Comparison of ENCODE assay signal across 8 cellular contexts in the genomic region with DNA sequence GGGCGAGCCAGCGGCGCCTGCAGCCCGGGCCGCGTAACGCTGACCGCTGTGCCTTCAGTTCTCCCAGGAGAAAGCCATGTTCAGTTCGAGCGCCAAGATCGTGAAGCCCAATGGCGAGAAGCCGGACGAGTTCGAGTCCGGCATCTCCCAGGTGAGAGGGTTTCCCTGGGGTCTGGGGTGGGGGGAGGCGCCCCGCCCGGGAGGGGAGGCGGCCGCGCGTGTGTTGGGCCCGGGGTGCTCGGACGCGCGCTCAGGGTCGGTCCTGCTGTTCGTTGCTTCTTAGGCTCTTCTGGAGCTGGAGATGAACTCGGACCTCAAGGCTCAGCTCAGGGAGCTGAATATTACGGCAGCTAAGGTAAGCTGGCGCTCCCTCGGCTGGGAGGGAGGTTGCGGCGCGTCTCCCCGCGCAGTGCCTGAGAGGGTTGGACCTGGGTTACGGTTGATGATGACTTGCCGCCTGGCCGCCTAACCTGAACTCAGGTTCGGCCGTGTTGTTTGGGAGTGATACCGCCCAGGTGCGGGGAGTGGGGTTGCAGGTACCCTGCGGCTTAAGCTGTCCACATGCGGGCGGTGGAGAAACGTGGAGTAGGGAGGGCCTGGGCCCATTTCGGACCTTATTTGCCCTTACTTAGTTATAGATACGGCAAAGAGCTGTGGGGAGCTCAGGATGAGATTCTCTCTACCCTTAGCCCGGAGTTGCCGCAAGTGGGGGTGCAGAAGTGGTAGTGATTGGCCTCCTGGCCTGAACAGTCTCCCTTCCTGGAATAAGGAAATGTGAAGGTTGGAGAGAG. TPM values are rescaled to one million over a fixed set of nuclear protein-coding genes. Genes with fewer than 3 reads are reported as not detected.
DNase-seq lines count a peak whose midpoint lies in the region; ATAC-seq and TF ChIP-seq lines count a peak whose summit lies in the region.

No MANE protein-coding gene starts in this region.

- ATAC-seq in CD8-positive, alpha-beta T cell: peak; percentile 42
- ATAC-seq in GM21723 (IDR thresholded peaks at IDR 0.05; ENCODE audit: unreplicated experiment): peak; percentile 30
- peak; percentile 11 for ATAC-seq in Right ventricle myocardium superior (ENCODE audit: poor library complexity)

- POLR2A ChIA-PET in CD8-positive, alpha-beta T cell (lab: Charles Lee): interaction anchor here (0.9 to 4.0 kb wide), 4 partner anchors 9 to 76 kb away, joined by 3 to 34 read pairs (median 6); partner anchors contain the start of gene RNASEH1

- H3K36me3 Mint-ChIP-seq in CD8-positive, alpha-beta T cell: peaks cover 55% of the 10 kb centered on the region

- H3K4me1 ChIP-seq in CD8-positive, alpha-beta T cell (ENCODE audit: insufficient read depth, low read length): peaks cover 24% of the 10 kb centered on the region

- peak overlapping the region; percentile 70 for H3K4me3 ChIP-seq in CD8-positive, alpha-beta T cell (ENCODE audit: low read depth, low read length)
- peak overlapping the region; percentile 93 for H3K4me3 ChIP-seq in MG63

- peak in 5 of 7 experiments; percentile 10 to 46 (median 27) for DNase-seq in CD8-positive, alpha-beta T cell
- no peak for DNase-seq in MG63
- peak; percentile 34 for DNase-seq in activated gamma-delta T cell (lab: John Stamatoyannopoulos, UW)
- DNase-seq in Right ventricle myocardium superior: no peak
- DNase-seq in retina: peak; percentile 64
- no peak for DNase-seq in H4 (ENCODE audit: low spot score)
- DNase-seq in HuH-7 (ENCODE audit: low spot score): no peak

- peak overlapping the region; percentile 89 for H3K4me3 Mint-ChIP-seq in CD8-positive, alpha-beta T cell

- H3K27me3 ChIP-seq in CD8-positive, alpha-beta T cell (ENCODE audit: insufficient read depth, low read length): no peaks in the 10 kb centered on the region
- H3K27me3 ChIP-seq in MG63: no peaks in the 10 kb centered on the region

- H3K27ac ChIP-seq in CD8-positive, alpha-beta T cell (ENCODE audit: low read depth, low read length): peak overlapping the region; percentile 89

- H3K27ac Mint-ChIP-seq in CD8-positive, alpha-beta T cell: peak overlapping the region; percentile 94

- TF ChIP-seq CTCF in CD8-positive, alpha-beta T cell (IDR thresholded peaks at IDR 0.05): no peak

- no peaks in the 10 kb centered on the region for H3K9me3 ChIP-seq in CD8-positive, alpha-beta T cell (ENCODE audit: low read length)
- no peaks in the 10 kb centered on the region for H3K9me3 ChIP-seq in MG63

- H3K36me3 ChIP-seq in CD8-positive, alpha-beta T cell (ENCODE audit: insufficient read depth, low read length): peaks cover 32% of the 10 kb centered on the region
- H3K36me3 ChIP-seq in MG63: peaks cover 53% of the 10 kb centered on the region

- no peaks in the 10 kb centered on the region for H3K27me3 Mint-ChIP-seq in CD8-positive, alpha-beta T cell (ENCODE audit: low read depth)

- H3K9me3 Mint-ChIP-seq in CD8-positive, alpha-beta T cell: no peaks in the 10 kb centered on the region

- intact Hi-C loops in CD8-positive, alpha-beta T cell (cut with DNase I, micrococcal nuclease): loop anchor here (1.0 to 5.0 kb wide), 6 partner anchors 17 to 198 kb away; partner anchors contain the start of genes RNASEH1 (in 2 of the 2), ADI1 (in 1 of the 2), EIPR1 (in 1 of the 2) and TRAPPC12 (in 1 of the 2)
- intact Hi-C loops in Right ventricle myocardium superior (cut with DNase I): no loop called here

- H3K4me1 Mint-ChIP-seq in CD8-positive, alpha-beta T cell (ENCODE audit: low read depth): peaks cover 47% of the 10 kb centered on the region

- CTCF ChIA-PET in CD8-positive, alpha-beta T cell (lab: Charles Lee): interaction anchor here (0.9 kb wide), 2 partner anchors 11 to 77 kb away, joined by 3 read pairs; no protein-coding TSS in a partner anchor

RNA-seq across cellular contexts. Expression of gene RPS7, which starts 0.7 kb away (rescaled TPM):
- total RNA-seq in CD8-positive, alpha-beta T cell: 1,000 to 10,000 TPM; 1,923 to 2,016 TPM
- total RNA-seq in MG63 (2014; rRNA removed; shearing (Covaris generic); ENCODE audit: low replicate concordance): 3,110 and 4,078 TPM in 2 replicates
- 570 TPM for total RNA-seq in Right ventricle myocardium superior
- 1,849 and 2,203 TPM in 2 replicates for total RNA-seq in H4 (2014; rRNA removed; shearing (Covaris generic))

RNA-seq across cellular contexts. Expression of gene RNASEH1, which starts 17.6 kb away (rescaled TPM):
- total RNA-seq in CD8-positive, alpha-beta T cell: 10 to 100 TPM; 31.1 to 34.1 TPM
- total RNA-seq in MG63 (2014; rRNA removed; shearing (Covaris generic); ENCODE audit: low replicate concordance): 26.0 and 71.0 TPM in 2 replicates
- 20.8 TPM for total RNA-seq in Right ventricle myocardium superior
- 21.9 and 28.1 TPM in 2 replicates for total RNA-seq in H4 (2014; rRNA removed; shearing (Covaris generic))

RNA-seq across cellular contexts. Expression of gene COLEC11, which starts 19.2 kb away (rescaled TPM):
- not detected for total RNA-seq in CD8-positive, alpha-beta T cell
- total RNA-seq in MG63 (2014; rRNA removed; shearing (Covaris generic); ENCODE audit: low replicate concordance): 2.1 TPM in 1 of 2 replicates, not detected in the other
- total RNA-seq in Right ventricle myocardium superior: 2.9 TPM
- total RNA-seq in H4 (2014; rRNA removed; shearing (Covaris generic)): not detected in 2 replicates

RNA-seq across cellular contexts. Expression of gene ADI1, which starts 56.4 kb away (rescaled TPM):
- total RNA-seq in CD8-positive, alpha-beta T cell: 10 to 100 TPM; 21.9 to 22.4 TPM
- 75.8 and 78.9 TPM in 2 replicates for total RNA-seq in MG63 (2014; rRNA removed; shearing (Covaris generic); ENCODE audit: low replicate concordance)
- total RNA-seq in Right ventricle myocardium superior: 141 TPM
- 39.1 and 46.7 TPM in 2 replicates for total RNA-seq in H4 (2014; rRNA removed; shearing (Covaris generic))

Comparison
In these comparisons a context has a peak if more than half of its experiments do, and no peak if none do; other contexts are left out.
1. DNase-seq: peak in CD8-positive, alpha-beta T cell (5 of 7), activated gamma-delta T cell (single experiment) and retina (single experiment); none in MG63 (single experiment), Right ventricle myocardium superior (single experiment), H4 (single experiment) and HuH-7 (single experiment).
2. Peak in every context shown above with its lines, with median percentiles within 50 percentile points of each other: ATAC-seq.